ENCODE assay signal across 12 cellular contexts in the genomic region with DNA sequence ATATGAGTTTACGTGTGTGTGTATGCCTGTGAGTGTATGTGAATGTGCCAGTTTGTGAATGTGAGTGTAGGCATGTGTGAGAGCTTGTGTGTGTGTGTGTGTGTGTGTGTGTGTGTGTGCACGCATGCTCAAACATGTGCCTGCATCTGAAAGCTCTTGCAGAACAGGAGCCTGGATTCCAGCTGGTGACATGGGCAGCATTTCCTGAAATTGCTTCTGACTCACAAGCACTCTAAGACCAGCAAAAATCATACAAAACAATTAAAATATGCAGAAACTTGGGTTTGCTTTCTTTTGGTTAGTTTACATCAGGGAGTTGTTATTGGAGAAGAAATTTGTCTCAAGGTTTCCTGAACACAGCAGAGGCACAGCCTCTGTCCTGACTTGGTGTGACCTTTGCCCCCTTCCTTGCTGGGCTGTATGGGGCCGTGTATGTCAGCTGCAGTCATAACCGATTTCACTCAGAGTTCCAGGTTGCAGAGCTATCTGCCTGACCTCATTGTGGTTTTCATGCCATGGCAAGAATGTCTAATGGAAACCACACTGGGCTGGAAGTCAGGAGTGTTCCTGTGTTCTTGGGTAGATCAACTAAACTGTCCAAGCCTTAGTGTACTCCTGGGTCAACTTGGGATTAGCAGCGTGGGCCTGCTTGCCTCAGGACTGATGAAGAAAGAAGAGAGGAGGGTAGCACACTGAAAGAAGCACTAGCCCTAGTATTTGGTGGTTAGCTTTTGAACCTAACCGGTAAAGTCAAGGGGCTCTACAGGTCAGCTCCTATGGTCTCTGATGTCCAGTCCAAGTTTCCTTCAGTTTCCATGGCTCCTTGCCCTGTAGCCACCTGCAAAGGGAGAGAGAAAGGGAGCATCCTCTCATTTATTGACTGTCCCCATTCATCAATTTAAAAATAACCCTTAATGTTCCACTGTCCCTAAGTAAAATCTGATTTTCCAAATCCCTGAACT.
A peak's percentile ranks its signal among the peaks of the same experiment; 100 is the strongest.
DNase-seq lines count a peak whose midpoint lies in the region; ATAC-seq and TF ChIP-seq lines count a peak whose summit lies in the region.
"Had no signal": no experiment of that assay in that cellular context is flagged by ENCODE, and none has a peak within 500 bp of the region (broad histone marks: within the 10 kb centered on the region; RNA-seq: fewer than 3 reads in every experiment).

No MANE protein-coding gene starts in this region.

- intact Hi-C loops in mucosa of descending colon (cut with DNase I, micrococcal nuclease) = no loop called here

- TF ChIP-seq POLR2A in NB4 (IDR thresholded peaks at IDR 0.05; ENCODE audit: extremely low read depth, insufficient read length) = no peak

- DNase-seq in AG20443 (ENCODE audit: low spot score) = peak; percentile 80
- peak; percentile 41 for DNase-seq in NB4 (ENCODE audit: low read depth)
- DNase-seq in ecto neural progenitor cell (ENCODE audit: low spot score) = peak; percentile 23
- DNase-seq in mucosa of descending colon = peak in 1 of 3 donors; percentile 41
- DNase-seq in hypothalamus (lab: John Stamatoyannopoulos, UW) = no peak
- no peak for DNase-seq in amygdala (lab: John Stamatoyannopoulos, UW)
- DNase-seq in effector CD4-positive, alpha-beta T cell = no peak
- DNase-seq: activated T-cell treated with anti-CD3 and anti-CD28 coated beads, Interleukin-2, amount 50 U/mL, for 72 hours; hippocampal formation; KBM-7 had no signal

- no peaks in the 10 kb centered on the region for H3K36me3 ChIP-seq in mucosa of descending colon (ENCODE audit: low read depth)
- H3K36me3 ChIP-seq: Peyer's patch had no signal

- no peaks in the 10 kb centered on the region for H3K4me1 ChIP-seq in mucosa of descending colon (ENCODE audit: low read depth)
- H3K4me1 ChIP-seq: Peyer's patch had no signal

- no peaks in the 10 kb centered on the region for H3K9me3 ChIP-seq in mucosa of descending colon
- H3K9me3 ChIP-seq: Peyer's patch had no signal

- ATAC-seq in mucosa of descending colon = peak; percentile 75
- ATAC-seq in GM19463 (IDR thresholded peaks at IDR 0.05; ENCODE audit: unreplicated experiment) = no peak
- ATAC-seq: activated T-cell treated with anti-CD3 and anti-CD28 coated beads, Interleukin-2, amount 50 U/mL, for 72 hours had no signal

- H3K4me3 ChIP-seq in NB4 (ENCODE audit: low read depth, low read length) = no peak overlapping the region
- no peak overlapping the region for H3K4me3 ChIP-seq in mucosa of descending colon
- H3K4me3 ChIP-seq: Peyer's patch had no signal

- no peak for TF ChIP-seq CTCF in NB4 (IDR thresholded peaks at IDR 0.05; ENCODE audit: low read depth, low read length)
- no peak for TF ChIP-seq CTCF in mucosa of descending colon (IDR thresholded peaks at IDR 0.05)

Comparison
In these comparisons a context has a peak if more than half of its experiments do, and no peak if none do; other contexts are left out.
1. DNase-seq: peak in AG20443 (single experiment), NB4 (single experiment) and ecto neural progenitor cell (single experiment); none in hypothalamus (0 of 51), amygdala (0 of 56) and effector CD4-positive, alpha-beta T cell (single experiment).